Comparison of ENCODE assay signal across 2 cellular contexts in genomic region chr11:112270551-112271180, GRCh38.
TF ChIP-seq lines count a peak whose summit lies in the region.

No MANE protein-coding gene starts in this region.

TF ChIP-seq in HepG2, 621 proteins besides CTCF, POLR2A, EP300 and RAD21:
- no peak for TF ChIP-seq ZNF33A (CRISPR knock-in tag; IDR thresholded peaks at IDR 0.05; ENCODE audit: borderline replicate concordance)
- no peak for TF ChIP-seq MNT (IDR thresholded peaks at IDR 0.05)
- TF ChIP-seq SUZ12 (IDR thresholded peaks at IDR 0.05; ENCODE audit: low read depth, low read length), result no peak
- no peak for TF ChIP-seq ZNF850 (CRISPR knock-in tag; conservative IDR thresholded peaks at IDR 0.05)
- TF ChIP-seq ASH2L (IDR thresholded peaks at IDR 0.05; ENCODE audit: insufficient read length, low read depth, low read length), result no peak
- no peak for TF ChIP-seq ZNF468 (CRISPR knock-in tag; IDR thresholded peaks at IDR 0.05)
- TF ChIP-seq SP2 (CRISPR knock-in tag; IDR thresholded peaks at IDR 0.05), result no peak
- no peak for TF ChIP-seq ZNF101 (CRISPR knock-in tag; IDR thresholded peaks at IDR 0.05; ENCODE audit: borderline replicate concordance, low read depth)
- TF ChIP-seq ZNF652 (CRISPR knock-in tag; IDR thresholded peaks at IDR 0.05; ENCODE audit: borderline replicate concordance, low read depth), result no peak
- TF ChIP-seq MTF2 (CRISPR knock-in tag; IDR thresholded peaks at IDR 0.05; ENCODE audit: borderline replicate concordance), result no peak
- TF ChIP-seq ZNF567 (CRISPR knock-in tag; IDR thresholded peaks at IDR 0.05; ENCODE audit: borderline replicate concordance), result no peak
- no peak for TF ChIP-seq ZNF724P (CRISPR knock-in tag; IDR thresholded peaks at IDR 0.05; ENCODE audit: borderline replicate concordance)
- no peak for TF ChIP-seq MAF1 (CRISPR knock-in tag; IDR thresholded peaks at IDR 0.05; ENCODE audit: borderline replicate concordance)
- no peak for TF ChIP-seq MEIS2 (CRISPR knock-in tag; IDR thresholded peaks at IDR 0.05)

TF ChIP-seq in WTC11, 78 proteins besides CTCF, POLR2A, EP300 and RAD21:
- TF ChIP-seq ZNF512 (CRISPR knock-in tag; IDR thresholded peaks at IDR 0.05; ENCODE audit: borderline replicate concordance) (no peak), ZBTB43 (CRISPR knock-in tag; IDR thresholded peaks at IDR 0.05) (no peak), E2F5 (CRISPR knock-in tag; IDR thresholded peaks at IDR 0.05) (no peak)
- TF ChIP-seq, protein P1, sequence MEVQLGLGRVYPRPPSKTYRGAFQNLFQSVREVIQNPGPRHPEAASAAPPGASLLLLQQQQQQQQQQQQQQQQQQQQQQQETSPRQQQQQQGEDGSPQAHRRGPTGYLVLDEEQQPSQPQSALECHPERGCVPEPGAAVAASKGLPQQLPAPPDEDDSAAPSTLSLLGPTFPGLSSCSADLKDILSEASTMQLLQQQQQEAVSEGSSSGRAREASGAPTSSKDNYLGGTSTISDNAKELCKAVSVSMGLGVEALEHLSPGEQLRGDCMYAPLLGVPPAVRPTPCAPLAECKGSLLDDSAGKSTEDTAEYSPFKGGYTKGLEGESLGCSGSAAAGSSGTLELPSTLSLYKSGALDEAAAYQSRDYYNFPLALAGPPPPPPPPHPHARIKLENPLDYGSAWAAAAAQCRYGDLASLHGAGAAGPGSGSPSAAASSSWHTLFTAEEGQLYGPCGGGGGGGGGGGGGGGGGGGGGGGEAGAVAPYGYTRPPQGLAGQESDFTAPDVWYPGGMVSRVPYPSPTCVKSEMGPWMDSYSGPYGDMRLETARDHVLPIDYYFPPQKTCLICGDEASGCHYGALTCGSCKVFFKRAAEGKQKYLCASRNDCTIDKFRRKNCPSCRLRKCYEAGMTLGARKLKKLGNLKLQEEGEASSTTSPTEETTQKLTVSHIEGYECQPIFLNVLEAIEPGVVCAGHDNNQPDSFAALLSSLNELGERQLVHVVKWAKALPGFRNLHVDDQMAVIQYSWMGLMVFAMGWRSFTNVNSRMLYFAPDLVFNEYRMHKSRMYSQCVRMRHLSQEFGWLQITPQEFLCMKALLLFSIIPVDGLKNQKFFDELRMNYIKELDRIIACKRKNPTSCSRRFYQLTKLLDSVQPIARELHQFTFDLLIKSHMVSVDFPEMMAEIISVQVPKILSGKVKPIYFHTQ (CRISPR knock-in tag; IDR thresholded peaks at IDR 0.05), result no peak
